ENCODE assay signal across 13 cellular contexts in the genomic region with DNA sequence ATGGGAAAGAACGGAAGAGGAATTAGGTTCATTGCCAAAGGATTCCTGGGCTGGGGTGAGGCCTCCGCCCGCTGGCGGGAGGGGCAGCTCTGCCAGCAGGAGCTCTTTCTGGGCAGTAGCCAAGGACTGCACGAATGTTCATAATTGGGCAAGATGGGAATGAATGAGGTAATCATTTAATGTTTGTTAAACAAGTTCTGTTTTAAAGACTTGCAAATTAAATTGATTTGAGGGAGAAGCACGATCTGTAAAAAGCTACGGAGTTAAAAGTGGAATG.
DNase-seq lines count a peak whose midpoint lies in the region; ATAC-seq and TF ChIP-seq lines count a peak whose summit lies in the region.
"Had no signal": no experiment of that assay in that cellular context is flagged by ENCODE, and none has a peak within 500 bp of the region (broad histone marks: within the 10 kb centered on the region; RNA-seq: fewer than 3 reads in every experiment).

No MANE protein-coding gene starts in this region.

- H3K4me1 Mint-ChIP-seq in GM23338 (peaks cover 22% of the 10 kb centered on the region), chondrocyte (ENCODE audit: low read depth) (peaks cover 57% of the 10 kb centered on the region), nephron progenitor cell (peaks cover 19% of the 10 kb centered on the region)
- H3K4me1 Mint-ChIP-seq in activated CD8-positive, alpha-beta memory T cell treated with anti-CD3 and anti-CD28 coated beads, Interleukin-2, amount 10 ng/mL, durations not matched to agents 7 days and 5 days = no peaks in the 10 kb centered on the region

- CTCF ChIA-PET in activated CD8-positive, alpha-beta memory T cell treated with anti-CD3 and anti-CD28 coated beads, Interleukin-2, amount 10 ng/mL, durations not matched to agents 7 days and 5 days (lab: Charles Lee) = no interaction called here

- H3K4me2 ChIP-seq in GM23338 = peak overlapping the region; percentile 62
- H3K4me2 ChIP-seq: KMS-11 had no signal

- no peaks in the 10 kb centered on the region for H3K9me2 ChIP-seq in GM23338 (ENCODE audit: insufficient read depth)

- H2AFZ ChIP-seq in GM23338 = no peak overlapping the region

- H3K36me3 ChIP-seq in GM23338 (ENCODE audit: insufficient read depth) (no peaks in the 10 kb centered on the region), suprapubic skin (peaks cover 33% of the 10 kb centered on the region)

- no peak overlapping the region for H3K4me3 ChIP-seq in GM23338
- H3K4me3 ChIP-seq in suprapubic skin = no peak overlapping the region

- H3K9me3 ChIP-seq in suprapubic skin = no peaks in the 10 kb centered on the region

- H3K27me3 ChIP-seq in GM23338 (ENCODE audit: insufficient read depth) = no peaks in the 10 kb centered on the region
- H3K27me3 ChIP-seq in suprapubic skin = no peaks in the 10 kb centered on the region

- no peak for TF ChIP-seq EP300 in suprapubic skin (IDR thresholded peaks at IDR 0.05)

- H3K9me3 Mint-ChIP-seq in GM23338 (no peaks in the 10 kb centered on the region), chondrocyte (ENCODE audit: low read depth) (no peaks in the 10 kb centered on the region), nephron progenitor cell (no peaks in the 10 kb centered on the region)
- H3K9me3 Mint-ChIP-seq in activated CD8-positive, alpha-beta memory T cell treated with anti-CD3 and anti-CD28 coated beads, Interleukin-2, amount 10 ng/mL, durations not matched to agents 7 days and 5 days (ENCODE audit: low read depth) = no peaks in the 10 kb centered on the region

- no peak overlapping the region; the same call in 2 of the 3 replicates for H3K4me3 Mint-ChIP-seq in GM23338
- H3K4me3 Mint-ChIP-seq in chondrocyte (ENCODE audit: unreplicated experiment) = peak overlapping the region; percentile 18
- no peak overlapping the region for H3K4me3 Mint-ChIP-seq in nephron progenitor cell
- H3K4me3 Mint-ChIP-seq in activated CD8-positive, alpha-beta memory T cell treated with anti-CD3 and anti-CD28 coated beads, Interleukin-2, amount 10 ng/mL, durations not matched to agents 7 days and 5 days = no peak overlapping the region

- peak overlapping the region; percentile 20; the same call in 1 of the 2 replicates for H3K27ac ChIP-seq in GM23338 (ENCODE audit: low read depth)
- no peak overlapping the region for H3K27ac ChIP-seq in suprapubic skin
- H3K27ac ChIP-seq: KMS-11 had no signal

- H3K79me2 ChIP-seq in GM23338 (replicated peaks; ENCODE audit: insufficient read depth) = no peaks in the 10 kb centered on the region

- peaks cover 9% of the 10 kb centered on the region; the same call in 1 of the 2 replicates for H4K20me1 ChIP-seq in GM23338 (replicated peaks; ENCODE audit: insufficient read depth)

- 29% methylated on average over 7 of the region's 7 CpGs for WGBS in suprapubic skin

- ATAC-seq in GM23338 (no peak), HG03378 (IDR thresholded peaks at IDR 0.05; ENCODE audit: unreplicated experiment) (no peak)
- no peak for ATAC-seq in activated CD8-positive, alpha-beta memory T cell treated with anti-CD3 and anti-CD28 coated beads, Interleukin-2, amount 10 ng/mL, durations not matched to agents 7 days and 5 days

- H3K27me3 Mint-ChIP-seq in GM23338 (ENCODE audit: insufficient read depth, low read depth, poor library complexity) = peaks cover 14% of the 10 kb centered on the region
- H3K27me3 Mint-ChIP-seq in chondrocyte (ENCODE audit: low read depth) = no peaks in the 10 kb centered on the region
- H3K27me3 Mint-ChIP-seq in nephron progenitor cell (ENCODE audit: low read depth, poor library complexity) = no peaks in the 10 kb centered on the region
- peaks cover 3% of the 10 kb centered on the region for H3K27me3 Mint-ChIP-seq in activated CD8-positive, alpha-beta memory T cell treated with anti-CD3 and anti-CD28 coated beads, Interleukin-2, amount 10 ng/mL, durations not matched to agents 7 days and 5 days

- H3K27ac Mint-ChIP-seq in GM23338 (no peak overlapping the region), chondrocyte (ENCODE audit: unreplicated experiment) (peak overlapping the region; percentile 84), nephron progenitor cell (peak overlapping the region; percentile 40)
- H3K27ac Mint-ChIP-seq in activated CD8-positive, alpha-beta memory T cell treated with anti-CD3 and anti-CD28 coated beads, Interleukin-2, amount 10 ng/mL, durations not matched to agents 7 days and 5 days = no peak overlapping the region

- no peak for TF ChIP-seq POLR2A in suprapubic skin (IDR thresholded peaks at IDR 0.05)

- DNase-seq in GM23338 (ENCODE audit: low spot score) = no peak
- peak; percentile 38 for DNase-seq in NCI-H2029 treated with DMSO at 0.1 percent for 48 hours (lab: John Stamatoyannopoulos, UW)
- no peak for DNase-seq in chondrocyte (ENCODE audit: low spot score)
- DNase-seq in nephron progenitor cell = no peak
- no peak for DNase-seq in suprapubic skin (ENCODE audit: low spot score in 2 of 2)
- no peak for DNase-seq in activated CD8-positive, alpha-beta memory T cell treated with anti-CD3 and anti-CD28 coated beads, Interleukin-2, amount 10 ng/mL, durations not matched to agents 7 days and 5 days
- no peak for DNase-seq in activated T-cell treated with anti-CD3 and anti-CD28 coated beads for 4 hours
- DNase-seq: activated CD4-positive, alpha-beta T cell treated with anti-CD3 and anti-CD28 coated beads, Interleukin-2, amount 50 U/mL, for 48 hours; activated naive CD4-positive, alpha-beta T cell treated with Interleukin-2 at 50 U/mL for 16 hours; NCI-H510A; T-helper 9 cell had no signal

- H3K36me3 Mint-ChIP-seq in GM23338 (ENCODE audit: low read depth) (peaks cover 24% of the 10 kb centered on the region), chondrocyte (ENCODE audit: low read depth) (peaks cover 11% of the 10 kb centered on the region), nephron progenitor cell (ENCODE audit: low read depth) (peaks cover 53% of the 10 kb centered on the region)
- H3K36me3 Mint-ChIP-seq in activated CD8-positive, alpha-beta memory T cell treated with anti-CD3 and anti-CD28 coated beads, Interleukin-2, amount 10 ng/mL, durations not matched to agents 7 days and 5 days = no peaks in the 10 kb centered on the region

- no peaks in the 10 kb centered on the region; the same call in 1 of the 2 replicates for H3F3A ChIP-seq in GM23338 (replicated peaks; ENCODE audit: low read depth)

- TF ChIP-seq CTCF in GM23338 (conservative IDR thresholded peaks at IDR 0.05; ENCODE audit: low read depth in 2 of 2) (no peak), chondrocyte (IDR thresholded peaks at IDR 0.05) (no peak), nephron progenitor cell (IDR thresholded peaks at IDR 0.05) (no peak), suprapubic skin (IDR thresholded peaks at IDR 0.05) (no peak)

- H3K4me1 ChIP-seq in GM23338 (ENCODE audit: insufficient read depth) (peaks cover 24% of the 10 kb centered on the region), suprapubic skin (peaks cover 28% of the 10 kb centered on the region)

TF ChIP-seq in GM23338, 12 proteins besides CTCF, POLR2A, EP300 and RAD21 (continues in another document):
- TF ChIP-seq CREB1 (CRISPR knock-in tag; IDR thresholded peaks at IDR 0.05; ENCODE audit: low read depth) (no peak), POLR2AphosphoS5 (IDR thresholded peaks at IDR 0.05; ENCODE audit: low read depth) (no peak), ZNF114 (CRISPR knock-in tag; IDR thresholded peaks at IDR 0.05) (no peak)

Comparison
In these comparisons a context has a peak if more than half of its experiments do, and no peak if none do; other contexts are left out.
1. H3K27ac Mint-ChIP-seq: peak in chondrocyte (single experiment) and nephron progenitor cell (single experiment); none in GM23338 (single experiment) and activated CD8-positive, alpha-beta memory T cell treated with anti-CD3 and anti-CD28 coated beads, Interleukin-2, amount 10 ng/mL, durations not matched to agents 7 days and 5 days (single experiment).